Comparison of ENCODE assay signal across 8 cellular contexts in genomic region chr1:29230553-29231378, GRCh38. TPM values are rescaled to one million over a fixed set of nuclear protein-coding genes. Genes with fewer than 3 reads are reported as not detected.
DNase-seq lines count a peak whose midpoint lies in the region; ATAC-seq and TF ChIP-seq lines count a peak whose summit lies in the region.

A gene with protein sequence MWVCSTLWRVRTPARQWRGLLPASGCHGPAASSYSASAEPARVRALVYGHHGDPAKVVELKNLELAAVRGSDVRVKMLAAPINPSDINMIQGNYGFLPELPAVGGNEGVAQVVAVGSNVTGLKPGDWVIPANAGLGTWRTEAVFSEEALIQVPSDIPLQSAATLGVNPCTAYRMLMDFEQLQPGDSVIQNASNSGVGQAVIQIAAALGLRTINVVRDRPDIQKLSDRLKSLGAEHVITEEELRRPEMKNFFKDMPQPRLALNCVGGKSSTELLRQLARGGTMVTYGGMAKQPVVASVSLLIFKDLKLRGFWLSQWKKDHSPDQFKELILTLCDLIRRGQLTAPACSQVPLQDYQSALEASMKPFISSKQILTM (minus strand): TSS chr1:29230934. CDS start chr1:29230906, 28 bp downstream.

- H3K4me3 Mint-ChIP-seq in activated B cell treated with CpG ODN at 0.5 μM for 24 hours = peak within 1 kb of the TSS; percentile 93

- H3K9me3 ChIP-seq in AG04450 (ENCODE audit: control insufficient read depth, insufficient read depth, low read length) = no peaks in the 10 kb centered on the region

- H3K36me3 Mint-ChIP-seq in activated B cell treated with CpG ODN at 0.5 μM for 24 hours (ENCODE audit: low read depth) = peaks cover 2% of the 10 kb centered on the region

- peak within 1 kb of the TSS; percentile 84 for H3K27ac Mint-ChIP-seq in activated B cell treated with CpG ODN at 0.5 μM for 24 hours

- ATAC-seq in GM18861 (IDR thresholded peaks at IDR 0.05; ENCODE audit: unreplicated experiment) (peak; percentile 87), HG03108 (IDR thresholded peaks at IDR 0.05; ENCODE audit: unreplicated experiment) (peak; percentile 91), activated B cell treated with CpG ODN at 0.5 μM for 24 hours (ENCODE audit: low read depth) (peak; percentile 97)

- TF ChIP-seq CTCF in AG04450 (IDR thresholded peaks at IDR 0.05; ENCODE audit: low read depth, low read length) = peak; percentile 24; the same call in 1 of the 2 replicates
- TF ChIP-seq CTCF in activated B cell treated with CpG ODN at 0.5 μM for 24 hours (IDR thresholded peaks at IDR 0.05) = no peak
- peak; percentile 29 for TF ChIP-seq CTCF in cardiac fibroblast (IDR thresholded peaks at IDR 0.05; ENCODE audit: low read depth, low read length)

- peaks cover 11% of the 10 kb centered on the region for H3K27me3 Mint-ChIP-seq in activated B cell treated with CpG ODN at 0.5 μM for 24 hours

- CTCF ChIA-PET in AG04450 (lab: Charles Lee) = interaction anchor here (0.5 to 3.3 kb wide), 2 partner anchors 12 to 1477 kb away, joined by 3 to 12 read pairs; no protein-coding TSS in a partner anchor
- CTCF ChIA-PET in activated B cell treated with CpG ODN at 0.5 μM for 24 hours (lab: Charles Lee) = interaction anchor here (1.0 to 2.0 kb wide), 2 partner anchors 28 to 1150 kb away, joined by 3 to 9 read pairs; no protein-coding TSS in a partner anchor

- H3K4me3 ChIP-seq in AG04450 (ENCODE audit: low read depth, low read length) = peak within 1 kb of the TSS; percentile 93
- peak within 1 kb of the TSS; percentile 75 to 78 for H3K4me3 ChIP-seq in cardiac fibroblast (replicated peaks in 1 of 2; ENCODE audit: low read depth in 2 of 2, low read length in 2 of 2)

- POLR2A ChIA-PET in AG04450 (lab: Yijun Ruan, JAX) = interaction anchor here (1.1 to 1.2 kb wide), 2 partner anchors 8 to 1488 kb away, joined by 3 read pairs; no protein-coding TSS in a partner anchor
- POLR2A ChIA-PET in activated B cell treated with CpG ODN at 0.5 μM for 24 hours (lab: Charles Lee) = interaction anchor here (0.9 to 2.9 kb wide), 5 partner anchors 9 to 1556 kb away, joined by 3 to 15 read pairs (median 5); partner anchors contain the start of genes RNU11 and SRSF4

- H3K9me3 Mint-ChIP-seq in activated B cell treated with CpG ODN at 0.5 μM for 24 hours = no peaks in the 10 kb centered on the region

- peaks cover 18% of the 10 kb centered on the region for H3K4me1 Mint-ChIP-seq in activated B cell treated with CpG ODN at 0.5 μM for 24 hours

- H3K27ac ChIP-seq in AG04450 (ENCODE audit: low read depth, low read length) = peak within 1 kb of the TSS; percentile 39

- H3K27me3 ChIP-seq in AG04450 (ENCODE audit: control insufficient read depth, insufficient read depth, low read length) = peaks cover 6% of the 10 kb centered on the region

- DNase-seq in AG04450 (ENCODE audit: low read depth, low spot score) (peak; percentile 51), NCI-H2196 treated with DMSO at 0.1 percent for 48 hours (lab: John Stamatoyannopoulos, UW; ENCODE audit: unreplicated experiment) (peak; percentile 86), activated B cell treated with CpG ODN at 0.5 μM for 24 hours (peak; percentile 98), cardiac fibroblast (ENCODE audit: low read depth in 2 of 2) (peak; percentile 93 to 94), inferior parietal cortex (ENCODE audit: extremely low spot score) (peak; percentile 94)
- DNase-seq in stimulated activated CD4-positive, alpha-beta T cell treated with anti-CD3 and anti-CD28 coated beads, Interleukin-12 subunit alpha, Interleukin-12 subunit beta, amount 100 ng/mL, for 24 hours (ENCODE audit: low read depth in 2 of 2) = peak; percentile 94 to 95

- intact Hi-C loops in activated B cell treated with CpG ODN at 0.5 μM for 24 hours (cut with micrococcal nuclease) = loop anchor here (1.0 to 10.0 kb wide), 5 partner anchors 49 to 1684 kb away; partner anchors contain the start of gene SRSF4

RNA-seq across cellular contexts. Expression of the gene that starts here (rescaled TPM):
- 18.2 and 23.4 TPM in 2 replicates for polyA plus RNA-seq in AG04450 (2011; rRNA removed)
- polyA minus RNA-seq in AG04450 (2011; rRNA and poly(A)+ RNA removed) = 27.4 and 35.4 TPM in 2 replicates
- 18.7 and 23.7 TPM in 2 replicates for total RNA-seq in activated B cell treated with CpG ODN at 0.5 μM for 24 hours

Comparison
In these comparisons a context has a peak if more than half of its experiments do, and no peak if none do; other contexts are left out.
1. Peak in every context shown above with its lines: DNase-seq, ATAC-seq, H3K4me3 ChIP-seq and H3K27ac ChIP-seq.